9 cellular contexts compared by ENCODE assay signal in the genomic region with DNA sequence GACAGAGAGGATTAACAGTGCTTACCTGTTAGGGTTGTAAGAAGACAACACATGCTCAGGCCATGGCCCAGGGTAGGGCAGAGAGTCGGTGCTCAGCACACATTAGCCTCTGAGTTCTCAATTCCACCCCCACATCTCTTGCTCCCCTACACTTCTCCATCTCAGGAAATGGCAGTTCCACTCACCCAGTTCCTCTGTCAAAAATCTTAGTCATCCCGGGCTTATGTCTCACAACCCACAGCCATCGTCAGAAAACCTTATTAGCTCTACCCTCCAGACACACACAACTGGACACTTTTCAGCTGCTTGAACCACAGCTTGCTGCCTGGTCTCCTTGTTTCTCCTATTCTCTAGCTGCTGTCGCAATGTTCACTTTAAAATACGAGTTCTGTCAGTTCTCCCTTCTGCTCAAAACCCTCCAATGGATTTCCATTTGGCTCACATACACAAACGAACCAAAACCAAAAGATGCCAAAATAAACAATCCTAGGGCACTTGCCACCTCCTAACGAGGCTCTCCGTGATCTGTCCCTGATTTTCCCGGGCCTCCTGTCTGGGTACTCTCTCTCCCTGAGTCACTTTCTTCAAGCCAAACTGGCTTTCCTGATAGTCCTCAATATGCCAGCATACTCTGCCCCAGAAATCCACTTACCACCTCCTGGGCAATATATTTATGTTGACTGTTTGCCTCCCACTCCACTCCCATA.
A peak's percentile ranks its signal among the peaks of the same experiment; 100 is the strongest.
DNase-seq lines count a peak whose midpoint lies in the region; ATAC-seq, FAIRE-seq and TF ChIP-seq lines count a peak whose summit lies in the region.
"Had no signal": no experiment of that assay in that cellular context is flagged by ENCODE, and none has a peak within 500 bp of the region (broad histone marks: within the 10 kb centered on the region; RNA-seq: fewer than 3 reads in every experiment).

No MANE protein-coding gene starts in this region.

- WGBS in testis, 2 donors: 77 to 85% methylated on average over 9 of the region's 9 CpGs

- no peak overlapping the region for H3K4me3 Mint-ChIP-seq in activated CD4-positive, alpha-beta T cell treated with anti-CD3 and anti-CD28 coated beads, Interleukin-2, amount 10 ng/mL, durations not matched to agents 24 days and 14 days
- no peak overlapping the region for H3K4me3 Mint-ChIP-seq in activated CD4-positive, alpha-beta T cell treated with anti-CD3 and anti-CD28 coated beads, Interleukin-2, amount 10 ng/mL, durations not matched to agents 7 days and 5 days
- no peak overlapping the region for H3K4me3 Mint-ChIP-seq in immature natural killer cell
- H3K4me3 Mint-ChIP-seq: CD4-positive, CD25-positive, alpha-beta regulatory T cell had no signal

- intact Hi-C loops in activated CD4-positive, alpha-beta T cell treated with anti-CD3 and anti-CD28 coated beads, Interleukin-2, amount 10 ng/mL, durations not matched to agents 24 days and 14 days (cut with micrococcal nuclease): loop anchor here (5.0 kb wide), 1 partner anchor 89 kb away; the partner anchor contains the start of gene KCTD1
- intact Hi-C loops in left lung (cut with DNase I): no loop called here
- intact Hi-C loops in testis (cut with DNase I; ENCODE audit: low total_unique reads): no loop called here

- TF ChIP-seq CTCF in left lung (IDR thresholded peaks at IDR 0.05) (no peak), testis (IDR thresholded peaks at IDR 0.05) (no peak)

- H3K27ac Mint-ChIP-seq in activated CD4-positive, alpha-beta T cell treated with anti-CD3 and anti-CD28 coated beads, Interleukin-2, amount 10 ng/mL, durations not matched to agents 24 days and 14 days: peak overlapping the region; percentile 54
- no peak overlapping the region for H3K27ac Mint-ChIP-seq in activated CD4-positive, alpha-beta T cell treated with anti-CD3 and anti-CD28 coated beads, Interleukin-2, amount 10 ng/mL, durations not matched to agents 7 days and 5 days
- no peak overlapping the region for H3K27ac Mint-ChIP-seq in immature natural killer cell
- H3K27ac Mint-ChIP-seq: CD4-positive, CD25-positive, alpha-beta regulatory T cell had no signal

- H3K4me1 ChIP-seq in left lung (peaks cover 0 to 6% of the 10 kb centered on the region in 2 donors), testis (peaks cover 5% of the 10 kb centered on the region)

- ATAC-seq in HG02973 (IDR thresholded peaks at IDR 0.05; ENCODE audit: unreplicated experiment) (peak; percentile 63), left lung (peak; percentile 60)

- H3K27me3 Mint-ChIP-seq in activated CD4-positive, alpha-beta T cell treated with anti-CD3 and anti-CD28 coated beads, Interleukin-2, amount 10 ng/mL, durations not matched to agents 24 days and 14 days: no peaks in the 10 kb centered on the region
- no peaks in the 10 kb centered on the region for H3K27me3 Mint-ChIP-seq in activated CD4-positive, alpha-beta T cell treated with anti-CD3 and anti-CD28 coated beads, Interleukin-2, amount 10 ng/mL, durations not matched to agents 7 days and 5 days
- H3K27me3 Mint-ChIP-seq in immature natural killer cell (ENCODE audit: low read depth in 3 of 3): peaks cover 0 to 2% (median 0%) of the 10 kb centered on the region in 3 donors

- H3K4me1 Mint-ChIP-seq in activated CD4-positive, alpha-beta T cell treated with anti-CD3 and anti-CD28 coated beads, Interleukin-2, amount 10 ng/mL, durations not matched to agents 24 days and 14 days: peaks cover 15% of the 10 kb centered on the region
- H3K4me1 Mint-ChIP-seq in activated CD4-positive, alpha-beta T cell treated with anti-CD3 and anti-CD28 coated beads, Interleukin-2, amount 10 ng/mL, durations not matched to agents 7 days and 5 days: peaks cover 12% of the 10 kb centered on the region
- peaks cover 6 to 10% of the 10 kb centered on the region in 2 donors for H3K4me1 Mint-ChIP-seq in immature natural killer cell

- no peaks in the 10 kb centered on the region for H3K27me3 ChIP-seq in left lung
- no peaks in the 10 kb centered on the region for H3K27me3 ChIP-seq in testis

- CTCF ChIA-PET in activated CD4-positive, alpha-beta T cell treated with anti-CD3 and anti-CD28 coated beads, Interleukin-2, amount 10 ng/mL, durations not matched to agents 7 days and 5 days (lab: Charles Lee): interaction anchor here (1.0 kb wide), 2 partner anchors 14 to 17 kb away, joined by 3 read pairs; no protein-coding TSS in a partner anchor
- CTCF ChIA-PET in HEK293T (lab: Yijun Ruan, JAX): no interaction called here

- H3K36me3 ChIP-seq in left lung (peaks cover 0 to 8% of the 10 kb centered on the region in 2 donors), testis (ENCODE audit: low read depth, missing control alignments) (no peaks in the 10 kb centered on the region)

- H3K27ac ChIP-seq in left lung: peak overlapping the region in 1 of 2 donors; percentile 39
- H3K27ac ChIP-seq in testis: no peak overlapping the region

- H3K9me3 Mint-ChIP-seq in activated CD4-positive, alpha-beta T cell treated with anti-CD3 and anti-CD28 coated beads, Interleukin-2, amount 10 ng/mL, durations not matched to agents 24 days and 14 days: no peaks in the 10 kb centered on the region
- no peaks in the 10 kb centered on the region for H3K9me3 Mint-ChIP-seq in activated CD4-positive, alpha-beta T cell treated with anti-CD3 and anti-CD28 coated beads, Interleukin-2, amount 10 ng/mL, durations not matched to agents 7 days and 5 days
- H3K9me3 Mint-ChIP-seq in immature natural killer cell: no peaks in the 10 kb centered on the region
- H3K9me3 Mint-ChIP-seq: CD4-positive, CD25-positive, alpha-beta regulatory T cell had no signal

- no peak for TF ChIP-seq POLR2A in testis (IDR thresholded peaks at IDR 0.05)

- no peaks in the 10 kb centered on the region for H3K36me3 Mint-ChIP-seq in activated CD4-positive, alpha-beta T cell treated with anti-CD3 and anti-CD28 coated beads, Interleukin-2, amount 10 ng/mL, durations not matched to agents 24 days and 14 days (ENCODE audit: low read depth)
- H3K36me3 Mint-ChIP-seq in activated CD4-positive, alpha-beta T cell treated with anti-CD3 and anti-CD28 coated beads, Interleukin-2, amount 10 ng/mL, durations not matched to agents 7 days and 5 days (ENCODE audit: low read depth): no peaks in the 10 kb centered on the region
- peaks cover 14 to 26% (median 22%) of the 10 kb centered on the region in 3 donors for H3K36me3 Mint-ChIP-seq in immature natural killer cell
- H3K36me3 Mint-ChIP-seq: CD4-positive, CD25-positive, alpha-beta regulatory T cell had no signal

- FAIRE-seq in RCC 7860 (lab: Jason Lieb, UNC): peak; percentile 28

- DNase-seq in activated CD4-positive, alpha-beta T cell treated with anti-CD3 and anti-CD28 coated beads, Interleukin-2, amount 10 ng/mL, durations not matched to agents 24 days and 14 days: no peak
- no peak for DNase-seq in activated CD4-positive, alpha-beta T cell treated with anti-CD3 and anti-CD28 coated beads, Interleukin-2, amount 10 ng/mL, durations not matched to agents 7 days and 5 days
- DNase-seq in RCC 7860 (ENCODE audit: low spot score) (peak; percentile 44), left lung (no peak), HEK293T (ENCODE audit: extremely low spot score) (no peak), testis (no peak), immature natural killer cell (no peak)

- no peak overlapping the region for H3K4me3 ChIP-seq in left lung
- H3K4me3 ChIP-seq in testis: no peak overlapping the region

- no peaks in the 10 kb centered on the region for H3K9me3 ChIP-seq in left lung
- H3K9me3 ChIP-seq in testis: no peaks in the 10 kb centered on the region

- POLR2A ChIA-PET in activated CD4-positive, alpha-beta T cell treated with anti-CD3 and anti-CD28 coated beads, Interleukin-2, amount 10 ng/mL, durations not matched to agents 7 days and 5 days (lab: Charles Lee): no interaction called here
- POLR2A ChIA-PET in HEK293T (lab: Yijun Ruan, JAX): no interaction called here

TF ChIP-seq in HEK293T, 16 proteins besides CTCF, POLR2A, EP300 and RAD21:
- TF ChIP-seq NFRKB (IDR thresholded peaks at IDR 0.05): no peak
- TF ChIP-seq HDGF (IDR thresholded peaks at IDR 0.05; ENCODE audit: borderline replicate concordance): no peak
- TF ChIP-seq FOXK2 (IDR thresholded peaks at IDR 0.05): no peak
- no peak for TF ChIP-seq BHLHE40 (IDR thresholded peaks at IDR 0.05; ENCODE audit: borderline replicate concordance)
- TF ChIP-seq SP1 (IDR thresholded peaks at IDR 0.05): no peak
- no peak for TF ChIP-seq LEF1 (IDR thresholded peaks at IDR 0.05; ENCODE audit: borderline replicate concordance)
- TF ChIP-seq L3MBTL2 (conservative IDR thresholded peaks at IDR 0.05): no peak
- TF ChIP-seq FOXA1 (IDR thresholded peaks at IDR 0.05): no peak
- TF ChIP-seq ELF4 (IDR thresholded peaks at IDR 0.05): no peak
- no peak for TF ChIP-seq ZNF384 (IDR thresholded peaks at IDR 0.05)
- TF ChIP-seq PKNOX1 (IDR thresholded peaks at IDR 0.05): no peak
- no peak for TF ChIP-seq SUZ12 (IDR thresholded peaks at IDR 0.05)
- no peak for TF ChIP-seq ARNT (IDR thresholded peaks at IDR 0.05)
